11 cellular contexts compared by ENCODE assay signal in the genomic region with DNA sequence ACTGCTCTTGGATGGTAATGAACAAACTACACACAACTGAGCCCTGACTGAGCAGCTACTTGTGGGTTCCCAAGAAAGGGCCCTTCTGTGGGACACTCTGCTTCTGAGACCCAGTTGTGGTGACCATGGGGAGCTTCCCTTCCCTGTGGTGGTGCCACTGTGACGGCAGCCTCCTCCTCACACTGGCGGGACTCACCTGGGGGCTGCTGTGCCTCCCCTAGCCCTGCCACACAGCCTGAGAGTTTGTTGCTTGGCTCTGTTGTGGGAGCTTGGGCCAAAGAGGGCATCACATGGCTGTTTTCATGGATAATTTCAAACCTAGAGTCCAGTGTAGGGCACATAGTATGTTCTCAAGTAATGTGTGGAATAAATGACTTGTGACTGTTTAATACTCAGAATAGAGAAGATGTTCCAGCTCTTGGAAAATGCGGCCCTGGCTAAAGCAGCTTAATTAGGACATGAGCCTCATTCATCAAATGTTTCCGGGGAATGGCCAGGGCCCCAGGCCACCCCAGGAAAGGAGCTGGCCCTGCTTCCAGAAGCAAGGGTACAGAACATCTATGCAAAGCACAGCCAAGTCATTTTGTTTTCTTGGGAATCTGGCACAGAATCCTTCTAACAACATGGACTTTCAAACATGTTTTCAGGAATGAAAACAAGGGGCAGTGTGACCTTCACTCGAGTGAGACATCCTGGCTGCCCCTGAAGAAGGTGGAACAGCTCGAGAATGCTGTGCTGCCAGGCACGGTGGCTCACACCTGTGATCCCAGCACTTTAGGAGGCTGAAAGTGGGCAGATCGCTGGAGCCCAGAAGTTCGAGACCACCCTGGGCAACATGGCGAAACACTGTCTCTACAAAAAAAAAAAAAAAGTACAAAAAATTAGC. TPM values are rescaled to one million over a fixed set of nuclear protein-coding genes. Genes with fewer than 3 reads are reported as not detected.
DNase-seq lines count a peak whose midpoint lies in the region; ATAC-seq and TF ChIP-seq lines count a peak whose summit lies in the region.
"Had no signal": no experiment of that assay in that cellular context is flagged by ENCODE, and none has a peak within 500 bp of the region (broad histone marks: within the 10 kb centered on the region; RNA-seq: fewer than 3 reads in every experiment).

No MANE protein-coding gene starts in this region.

- H3K27ac ChIP-seq in left ventricle myocardium inferior (replicated peaks) (peak overlapping the region; percentile 42), gastrocnemius medialis (peak overlapping the region in 3 of 4 donors; percentile 37 to 77 (median 54)), aorta (ENCODE audit: low read depth in 1 of 2, low read length in 2 of 2) (peak overlapping the region; percentile 58 to 86)

- H3K27me3 ChIP-seq in left ventricle myocardium inferior (ENCODE audit: low read depth) (no peaks in the 10 kb centered on the region), gastrocnemius medialis (no peaks in the 10 kb centered on the region), aorta (ENCODE audit: control insufficient read depth in 1 of 2, insufficient read depth in 2 of 2, low read length in 1 of 2) (no peaks in the 10 kb centered on the region)

- intact Hi-C loops in Right ventricle myocardium inferior (cut with DNase I), result no loop called here
- intact Hi-C loops in Right ventricle myocardium superior (cut with DNase I), result no loop called here
- intact Hi-C loops in left ventricle myocardium inferior (cut with micrococcal nuclease), result no loop called here
- intact Hi-C loops in gastrocnemius medialis (cut with DNase I; ENCODE audit: low total_unique reads), result no loop called here
- intact Hi-C loops in aorta (cut with DNase I), result no loop called here

- H3K4me3 ChIP-seq in left ventricle myocardium inferior (no peak overlapping the region), gastrocnemius medialis (no peak overlapping the region), aorta (ENCODE audit: low read length in 2 of 2) (no peak overlapping the region)

- DNase-seq in Right ventricle myocardium inferior (ENCODE audit: missing footprints), result peak; percentile 43
- DNase-seq in Right ventricle myocardium superior, result no peak
- DNase-seq in left ventricle myocardium inferior, result no peak
- no peak for DNase-seq in gastrocnemius medialis
- peak in 1 of 2 donors; percentile 52 for DNase-seq in aorta
- no peak for DNase-seq in activated CD4-positive, CD25-positive, alpha-beta regulatory T cell (lab: John Stamatoyannopoulos, UW)
- no peak for DNase-seq in NCI-H1436 treated with DMSO at 0.1 percent for 48 hours (lab: John Stamatoyannopoulos, UW)
- DNase-seq: activated CD4-positive, alpha-beta T cell treated with anti-CD3 and anti-CD28 coated beads, Interleukin-2, amount 10 ng/mL, durations not matched to agents 7 days and 5 days; SHP77; stimulated activated naive CD4-positive, alpha-beta T cell had no signal

- H3K36me3 ChIP-seq in left ventricle myocardium inferior (peaks cover 98% of the 10 kb centered on the region), gastrocnemius medialis (peaks cover 0 to 50% of the 10 kb centered on the region in 2 donors), aorta (ENCODE audit: control insufficient read depth in 1 of 2, insufficient read depth in 2 of 2, low read length in 1 of 2) (peaks cover 3% of the 10 kb centered on the region in 2 donors)

- WGBS in aorta, 2 donors, result 42 to 43% methylated on average over 10 of the region's 10 CpGs

- TF ChIP-seq CTCF in left ventricle myocardium inferior (IDR thresholded peaks at IDR 0.05; ENCODE audit: borderline replicate concordance), result no peak
- no peak for TF ChIP-seq CTCF in gastrocnemius medialis (IDR thresholded peaks at IDR 0.05 in 4 of 5, conservative IDR thresholded peaks at IDR 0.05 in 1 of 5)

- in situ Hi-C loops in gastrocnemius medialis (cut with MboI; ENCODE audit: low sequenced_read_pairs in 4 of 4), result no loop called here

- H3K4me1 ChIP-seq in left ventricle myocardium inferior, result peaks cover 49% of the 10 kb centered on the region
- peaks cover 0 to 26% of the 10 kb centered on the region in 2 donors for H3K4me1 ChIP-seq in gastrocnemius medialis
- H3K4me1 ChIP-seq in aorta (ENCODE audit: control insufficient read depth in 1 of 2, insufficient read depth in 2 of 2, low read length in 2 of 2), result no peaks in the 10 kb centered on the region

- TF ChIP-seq POLR2A in gastrocnemius medialis (IDR thresholded peaks at IDR 0.05), result no peak

- H3K9me3 ChIP-seq in left ventricle myocardium inferior (replicated peaks) (no peaks in the 10 kb centered on the region), gastrocnemius medialis (no peaks in the 10 kb centered on the region), aorta (ENCODE audit: control insufficient read depth, low read length) (no peaks in the 10 kb centered on the region)

- ATAC-seq in Right ventricle myocardium inferior (no peak), Right ventricle myocardium superior (ENCODE audit: poor library complexity) (no peak), gastrocnemius medialis (peak; percentile 24 to 65), aorta (ENCODE audit: low FRiP score) (peak; percentile 58), HG03565 (IDR thresholded peaks at IDR 0.05; ENCODE audit: unreplicated experiment) (no peak)

RNA-seq across cellular contexts. Expression of a gene that starts 21.2 kb away (rescaled TPM):
- total RNA-seq in Right ventricle myocardium inferior (46.9 TPM), Right ventricle myocardium superior (46.2 TPM), left ventricle myocardium inferior (50.5 TPM), gastrocnemius medialis (10 to 100 TPM; 16.2 to 25.8 (median 20.2) TPM), aorta (10 to 100 TPM; 69.0 to 74.8 TPM)
- 100 to 1,000 TPM; 100 to 110 TPM for polyA plus RNA-seq in aorta

RNA-seq across cellular contexts. Expression of a gene that starts 21.5 kb away (rescaled TPM):
- total RNA-seq in Right ventricle myocardium inferior (2.8 TPM), Right ventricle myocardium superior (2.6 TPM), left ventricle myocardium inferior (4.1 TPM), gastrocnemius medialis (10 to 100 TPM in 1 of 4 donors, 1 to 10 TPM in 3; 1.3 to 26.5 (median 3.0) TPM), aorta (1 to 10 TPM; 5.2 to 5.3 TPM)
- 1 to 10 TPM; 1.0 to 8.6 TPM for polyA plus RNA-seq in aorta

Comparison
In these comparisons a context has a peak if more than half of its experiments do, and no peak if none do; other contexts are left out.
1. ATAC-seq: peak in gastrocnemius medialis (2 of 2) and aorta (single experiment); none in Right ventricle myocardium inferior (single experiment), Right ventricle myocardium superior (single experiment) and HG03565 (single experiment).
2. Peak in every context shown above with its lines, with median percentiles within 50 percentile points of each other: H3K27ac ChIP-seq.